In the genomic region with DNA sequence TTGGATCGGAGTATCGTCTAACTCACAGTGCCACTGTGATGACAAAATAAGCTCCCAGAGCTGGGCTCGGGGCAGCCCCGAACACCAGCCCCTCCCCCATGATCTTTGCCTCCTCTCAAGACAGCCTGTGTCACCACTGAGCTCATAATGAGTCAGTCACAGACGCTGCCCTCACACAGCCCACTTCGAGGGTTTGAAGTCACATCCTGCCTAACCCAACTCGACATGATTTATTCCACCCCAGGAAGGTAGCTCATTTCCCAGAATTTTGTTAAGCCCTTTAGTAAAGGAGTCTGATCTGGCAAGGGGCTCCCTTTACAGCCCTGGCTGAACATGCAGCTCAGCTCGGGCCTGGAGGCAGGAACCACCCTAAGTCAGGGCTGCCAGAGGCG, we compare ENCODE assay signal across 9 cellular contexts. TPM values are rescaled to one million over a fixed set of nuclear protein-coding genes. Genes with fewer than 3 reads are reported as not detected.
DNase-seq lines count a peak whose midpoint lies in the region; ATAC-seq, FAIRE-seq and TF ChIP-seq lines count a peak whose summit lies in the region.
"Had no signal": no experiment of that assay in that cellular context is flagged by ENCODE, and none has a peak within 500 bp of the region (broad histone marks: within the 10 kb centered on the region; RNA-seq: fewer than 3 reads in every experiment).

No MANE protein-coding gene starts in this region.

- H3K36me3 Mint-ChIP-seq in activated T-helper 1 cell treated with anti-CD3 and anti-CD28 coated beads, Interleukin-12 subunit alpha, Interleukin-12 subunit beta, Interleukin-2, Interleukin-4 antibody, amounts not matched to agents 30 ng/mL and 10 ng/mL and 1 ng/mL, durations not matched to agents 14 hours and 24 hours and 36 hours (ENCODE audit: low read depth): peaks cover 33% of the 10 kb centered on the region

- H3K9ac ChIP-seq in OCI-LY3 (ENCODE audit: low read length): peak overlapping the region; percentile 46; the same call in 1 of the 2 replicates

- H3K36me3 ChIP-seq in OCI-LY3 (replicated peaks; ENCODE audit: low read depth, low read length) (peaks cover 21% of the 10 kb centered on the region), gastrocnemius medialis (no peaks in the 10 kb centered on the region)

- in situ Hi-C loops in GM13977 (cut with MboI; ENCODE audit: low pct_unique_long_range_greater_than_20kb, low sequenced_read_pairs, unreplicated experiment): no loop called here
- in situ Hi-C loops in gastrocnemius medialis (cut with MboI; ENCODE audit: low sequenced_read_pairs in 4 of 4): no loop called here

- ATAC-seq in gastrocnemius medialis: peak; percentile 48 to 61
- no peak for ATAC-seq in HG03196 (IDR thresholded peaks at IDR 0.05; ENCODE audit: unreplicated experiment)

- H3K9me3 Mint-ChIP-seq in activated T-helper 1 cell treated with anti-CD3 and anti-CD28 coated beads, Interleukin-12 subunit alpha, Interleukin-12 subunit beta, Interleukin-2, Interleukin-4 antibody, amounts not matched to agents 30 ng/mL and 10 ng/mL and 1 ng/mL, durations not matched to agents 14 hours and 24 hours and 36 hours: no peaks in the 10 kb centered on the region

- H3K4me1 ChIP-seq in OCI-LY3 (ENCODE audit: low read length) (peaks cover 86% of the 10 kb centered on the region), gastrocnemius medialis (peaks cover 71 to 94% of the 10 kb centered on the region in 2 donors)

- no peak for FAIRE-seq in D721Med (lab: Jason Lieb, UNC)
- FAIRE-seq: TTC549 had no signal

- no peak overlapping the region for H2AFZ ChIP-seq in OCI-LY3 (ENCODE audit: low read depth, low read length)

- DNase-seq in GM13977 (ENCODE audit: low spot score) (peak; percentile 77), fibroblast of villous mesenchyme (ENCODE audit: low read depth) (peak; percentile 95), gastrocnemius medialis (peak in 1 of 2 donors; percentile 53), D721Med (ENCODE audit: insufficient read length, low spot score) (no peak), cerebellar cortex (ENCODE audit: low spot score) (no peak)
- peak; percentile 84 for DNase-seq in activated T-helper 1 cell treated with anti-CD3 and anti-CD28 coated beads, Interleukin-12 subunit alpha, Interleukin-12 subunit beta, Interleukin-2, Interleukin-4 antibody, amounts not matched to agents 30 ng/mL and 10 ng/mL and 1 ng/mL, durations not matched to agents 14 hours and 24 hours and 36 hours (ENCODE audit: low spot score)

- H3K4me3 Mint-ChIP-seq in activated T-helper 1 cell treated with anti-CD3 and anti-CD28 coated beads, Interleukin-12 subunit alpha, Interleukin-12 subunit beta, Interleukin-2, Interleukin-4 antibody, amounts not matched to agents 30 ng/mL and 10 ng/mL and 1 ng/mL, durations not matched to agents 14 hours and 24 hours and 36 hours: peak overlapping the region; percentile 71

- intact Hi-C loops in activated T-helper 1 cell treated with anti-CD3 and anti-CD28 coated beads, Interleukin-12 subunit alpha, Interleukin-12 subunit beta, Interleukin-2, Interleukin-4 antibody, amounts not matched to agents 30 ng/mL and 10 ng/mL and 1 ng/mL, durations not matched to agents 14 hours and 24 hours and 36 hours (cut with micrococcal nuclease): loop anchor here (1.0 to 10.0 kb wide), 8 partner anchors 8 to 870 kb away; a partner anchor contains a TSS
- intact Hi-C loops in gastrocnemius medialis (cut with DNase I; ENCODE audit: low total_unique reads): no loop called here

- TF ChIP-seq POLR2A in gastrocnemius medialis (IDR thresholded peaks at IDR 0.05): peak in 1 of 2 donors; percentile 40

- no peak for TF ChIP-seq CTCF in GM13977 (IDR thresholded peaks at IDR 0.05; ENCODE audit: extremely low read depth, insufficient read depth, missing control alignments)
- no peak for TF ChIP-seq CTCF in OCI-LY3 (IDR thresholded peaks at IDR 0.05; ENCODE audit: low read depth, low read length)
- no peak for TF ChIP-seq CTCF in fibroblast of villous mesenchyme (IDR thresholded peaks at IDR 0.05; ENCODE audit: insufficient read depth, low read depth, low read length)
- TF ChIP-seq CTCF in gastrocnemius medialis (IDR thresholded peaks at IDR 0.05 in 4 of 5, conservative IDR thresholded peaks at IDR 0.05 in 1 of 5): no peak
- TF ChIP-seq CTCF in D721Med (IDR thresholded peaks at IDR 0.05; ENCODE audit: insufficient read depth, missing control alignments): no peak

- peaks cover 100% of the 10 kb centered on the region for H3K79me2 ChIP-seq in OCI-LY3 (ENCODE audit: low read length)

- H3K4me3 ChIP-seq in OCI-LY3 (ENCODE audit: low read length) (peak overlapping the region; percentile 65), fibroblast of villous mesenchyme (ENCODE audit: low read depth, low read length) (peak overlapping the region; percentile 9), gastrocnemius medialis (no peak overlapping the region)

- peaks cover 93% of the 10 kb centered on the region for H3K4me1 Mint-ChIP-seq in activated T-helper 1 cell treated with anti-CD3 and anti-CD28 coated beads, Interleukin-12 subunit alpha, Interleukin-12 subunit beta, Interleukin-2, Interleukin-4 antibody, amounts not matched to agents 30 ng/mL and 10 ng/mL and 1 ng/mL, durations not matched to agents 14 hours and 24 hours and 36 hours (ENCODE audit: low read depth)

- H3K4me2 ChIP-seq in OCI-LY3 (ENCODE audit: low read length): peak overlapping the region; percentile 88

- H3K27me3 ChIP-seq in OCI-LY3 (ENCODE audit: low read depth, low read length) (no peaks in the 10 kb centered on the region), gastrocnemius medialis (no peaks in the 10 kb centered on the region)

- no peaks in the 10 kb centered on the region for H3K9me3 ChIP-seq in OCI-LY3 (ENCODE audit: insufficient read depth, low read length)
- no peaks in the 10 kb centered on the region for H3K9me3 ChIP-seq in gastrocnemius medialis

- H3K27ac ChIP-seq in OCI-LY3 (ENCODE audit: low read length): peak overlapping the region; percentile 71
- peak overlapping the region; percentile 82 to 84 (median 83) for H3K27ac ChIP-seq in gastrocnemius medialis

- peaks cover 85% of the 10 kb centered on the region for H4K20me1 ChIP-seq in OCI-LY3 (ENCODE audit: insufficient read depth, low read length)

- no peaks in the 10 kb centered on the region for H3K27me3 Mint-ChIP-seq in activated T-helper 1 cell treated with anti-CD3 and anti-CD28 coated beads, Interleukin-12 subunit alpha, Interleukin-12 subunit beta, Interleukin-2, Interleukin-4 antibody, amounts not matched to agents 30 ng/mL and 10 ng/mL and 1 ng/mL, durations not matched to agents 14 hours and 24 hours and 36 hours (ENCODE audit: insufficient read depth)

- peak overlapping the region; percentile 95 for H3K27ac Mint-ChIP-seq in activated T-helper 1 cell treated with anti-CD3 and anti-CD28 coated beads, Interleukin-12 subunit alpha, Interleukin-12 subunit beta, Interleukin-2, Interleukin-4 antibody, amounts not matched to agents 30 ng/mL and 10 ng/mL and 1 ng/mL, durations not matched to agents 14 hours and 24 hours and 36 hours

RNA-seq across cellular contexts. Expression of a gene that starts 22.8 kb away (rescaled TPM):
- 618 and 639 TPM in 2 replicates for total RNA-seq in activated T-helper 1 cell treated with anti-CD3 and anti-CD28 coated beads, Interleukin-12 subunit alpha, Interleukin-12 subunit beta, Interleukin-2, Interleukin-4 antibody, amounts not matched to agents 30 ng/mL and 10 ng/mL and 1 ng/mL, durations not matched to agents 14 hours and 24 hours and 36 hours
- total RNA-seq in fibroblast of villous mesenchyme: 1,420 and 1,714 TPM in 2 replicates
- total RNA-seq in gastrocnemius medialis: 100 to 1,000 TPM in 3 of 4 donors, 10 to 100 TPM in 1; 38.9 to 115 (median 104) TPM

Comparison
In these comparisons a context has a peak if more than half of its experiments do, and no peak if none do; other contexts are left out.
1. DNase-seq: peak in GM13977 (single experiment), activated T-helper 1 cell treated with anti-CD3 and anti-CD28 coated beads, Interleukin-12 subunit alpha, Interleukin-12 subunit beta, Interleukin-2, Interleukin-4 antibody, amounts not matched to agents 30 ng/mL and 10 ng/mL and 1 ng/mL, durations not matched to agents 14 hours and 24 hours and 36 hours (single experiment) and fibroblast of villous mesenchyme (single experiment); none in D721Med (single experiment) and cerebellar cortex (single experiment).
2. H3K4me3 ChIP-seq: peak in OCI-LY3 (single experiment) and fibroblast of villous mesenchyme (single experiment); none in gastrocnemius medialis (0 of 4).